In the genomic region with DNA sequence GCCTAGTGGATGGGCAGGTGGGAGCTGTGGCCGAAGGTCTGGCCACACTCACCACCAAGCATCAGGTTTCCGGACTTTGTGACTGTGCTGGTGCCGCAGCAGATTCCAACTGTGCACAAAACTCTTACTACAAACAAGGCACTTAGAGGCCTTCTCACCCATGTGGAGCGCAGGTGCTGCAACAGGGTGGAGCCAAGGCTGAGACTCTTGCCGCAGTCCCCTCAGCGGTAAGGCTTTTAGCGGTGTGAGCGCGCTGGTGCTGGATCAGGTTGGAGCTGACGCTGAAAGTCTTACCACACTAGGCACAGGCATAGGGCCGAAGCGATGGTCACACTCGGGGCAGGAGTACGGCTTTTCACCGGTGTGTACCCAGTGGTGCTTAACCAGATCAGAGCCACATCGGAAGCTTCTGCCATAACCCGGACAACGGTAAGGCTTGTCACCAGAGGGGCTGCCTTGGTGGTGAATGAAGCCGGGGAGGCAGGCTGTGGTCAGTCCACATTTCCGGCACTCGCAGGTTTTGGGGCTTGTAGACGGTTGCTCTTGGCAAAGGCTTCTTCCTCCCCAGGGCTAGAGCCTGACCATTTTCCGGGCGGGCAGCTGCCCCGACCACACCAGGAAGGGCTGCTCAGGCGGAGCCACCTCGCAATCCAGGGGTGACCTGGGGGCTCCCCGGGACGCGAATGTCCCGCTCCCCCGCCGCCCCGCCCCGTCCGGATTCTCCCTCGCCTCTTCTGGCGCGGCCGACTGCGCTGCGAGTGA, we compare ENCODE assay signal across 8 cellular contexts. TPM values are rescaled to one million over a fixed set of nuclear protein-coding genes. Genes with fewer than 3 reads are reported as not detected.
DNase-seq lines count a peak whose midpoint lies in the region; ATAC-seq and TF ChIP-seq lines count a peak whose summit lies in the region.

No MANE protein-coding gene starts in this region.

- no peak for TF ChIP-seq EP300 in suprapubic skin (IDR thresholded peaks at IDR 0.05)

- no peaks in the 10 kb centered on the region for H3K9me3 Mint-ChIP-seq in Calu3 (ENCODE audit: low read depth, unreplicated experiment)

- CTCF ChIA-PET in Calu3 (lab: Charles Lee) = interaction anchor here (0.7 to 3.6 kb wide), 18 partner anchors 13 to 504 kb away, joined by 3 to 24 read pairs (median 4); a partner anchor contains a TSS

- ATAC-seq in GM21515 (IDR thresholded peaks at IDR 0.05; ENCODE audit: unreplicated experiment) = peak; percentile 11
- ATAC-seq in mucosa of descending colon = peak; percentile 15

- WGBS in suprapubic skin = no CpG with 5 or more reads among the region's 42 CpGs

- H3K4me3 Mint-ChIP-seq in Calu3 (ENCODE audit: low read depth, unreplicated experiment) = peak overlapping the region; percentile 86

- TSS peak; percentile 25 for BruUV-seq in Calu3 (replicated peaks; lab: Mats Ljungman, UMichigan)

- intact Hi-C loops in Calu3 (cut with micrococcal nuclease; ENCODE audit: unreplicated experiment) (loop anchor here (5.0 to 10.0 kb wide), 2 partner anchors 49 to 237 kb away; a partner anchor contains a TSS), mucosa of descending colon (cut with DNase I, micrococcal nuclease) (loop anchor here in 1 of 2 donors (5.0 kb wide), 1 partner anchor 414 kb away; a partner anchor contains a TSS)

- TF ChIP-seq CTCF in Calu3 (IDR thresholded peaks at IDR 0.05; ENCODE audit: unreplicated experiment) (peak; percentile 73), mucosa of descending colon (IDR thresholded peaks at IDR 0.05) (peak; percentile 10), suprapubic skin (IDR thresholded peaks at IDR 0.05) (no peak)

- H3K27me3 Mint-ChIP-seq in Calu3 (ENCODE audit: unreplicated experiment) = no peaks in the 10 kb centered on the region

- peaks cover 26% of the 10 kb centered on the region for H3K4me1 Mint-ChIP-seq in Calu3 (ENCODE audit: low read depth, unreplicated experiment)

- no peaks in the 10 kb centered on the region for H3K27me3 ChIP-seq in suprapubic skin

- peak overlapping the region; percentile 100 for H3K27ac ChIP-seq in suprapubic skin

- no peaks in the 10 kb centered on the region for H3K36me3 ChIP-seq in mucosa of descending colon (ENCODE audit: low read depth)
- H3K36me3 ChIP-seq in suprapubic skin = peaks cover 14% of the 10 kb centered on the region

- H3K36me3 Mint-ChIP-seq in Calu3 (ENCODE audit: insufficient read depth, unreplicated experiment) = peaks cover 57% of the 10 kb centered on the region

- DNase-seq in Calu3 (peak; percentile 77), NAMALWA (ENCODE audit: low spot score) (peak; percentile 78), mucosa of descending colon (peak; percentile 64 to 83 (median 79)), suprapubic skin (ENCODE audit: low spot score in 2 of 2) (peak in 1 of 2 donors; percentile 85), ureter (ENCODE audit: low spot score) (no peak)
- peak; percentile 53 for DNase-seq in activated CD4-positive, alpha-beta T cell treated with anti-CD3 and anti-CD28 coated beads, Interleukin-2, amount 50 U/mL, for 1 hour
- peak; percentile 47 for DNase-seq in effector CD8-positive, alpha-beta T cell (lab: John Stamatoyannopoulos, UW)

- H3K27ac Mint-ChIP-seq in Calu3 (ENCODE audit: unreplicated experiment) = peak overlapping the region; percentile 93

- H3K4me1 ChIP-seq in mucosa of descending colon (ENCODE audit: low read depth) (peaks cover 42% of the 10 kb centered on the region), suprapubic skin (peaks cover 66% of the 10 kb centered on the region)

- H3K4me3 ChIP-seq in mucosa of descending colon = peak overlapping the region; percentile 66
- H3K4me3 ChIP-seq in suprapubic skin = peak overlapping the region; percentile 93

- TF ChIP-seq POLR2A in suprapubic skin (IDR thresholded peaks at IDR 0.05) = no peak

- no peaks in the 10 kb centered on the region for H3K9me3 ChIP-seq in mucosa of descending colon
- H3K9me3 ChIP-seq in suprapubic skin = no peaks in the 10 kb centered on the region

RNA-seq across cellular contexts. Expression of a gene that starts 1.0 kb away (rescaled TPM):
- total RNA-seq in Calu3 (2022) (13.2 and 13.6 TPM in 2 replicates), mucosa of descending colon (1 to 10 TPM; 8.3 to 9.9 (median 8.5) TPM), suprapubic skin (10 to 100 TPM in 3 of 4 donors, 1 to 10 TPM in 1; 9.7 to 24.3 (median 17.9) TPM), ureter (9.7 TPM)

RNA-seq across cellular contexts. Expression of a gene that starts 13.7 kb away (rescaled TPM):
- total RNA-seq in Calu3 (2022) (14.5 and 18.7 TPM in 2 replicates), mucosa of descending colon (100 to 1,000 TPM in 1 of 3 donors, 10 to 100 TPM in 1, 1 to 10 TPM in 1; 7.8 to 227 (median 26.1) TPM), suprapubic skin (10 to 100 TPM; 13.2 to 18.8 (median 14.6) TPM), ureter (97.0 TPM)

RNA-seq across cellular contexts. Expression of a gene that starts 15.7 kb away (rescaled TPM):
- total RNA-seq in Calu3 (2022) = 0.17 TPM in 1 of 2 replicates, not detected in the other
- under 1 TPM; 0.38 to 0.76 (median 0.53) TPM for total RNA-seq in mucosa of descending colon
- 1 to 10 TPM; 1.0 to 5.3 (median 1.8) TPM for total RNA-seq in suprapubic skin
- total RNA-seq in ureter = 1.0 TPM

RNA-seq across cellular contexts. Expression of a gene that starts 24.7 kb away (rescaled TPM):
- 0.54 and 1.6 TPM in 2 replicates for total RNA-seq in Calu3 (2022)
- under 1 TPM in 2 of 3 donors, not detected in 1; 0.47 to 0.70 TPM for total RNA-seq in mucosa of descending colon
- 1 to 10 TPM in 2 of 4 donors, not detected in 2; 1.1 to 1.4 TPM for total RNA-seq in suprapubic skin
- total RNA-seq in ureter = not detected

RNA-seq across cellular contexts. Expression of a gene that starts 30.1 kb away (rescaled TPM):
- total RNA-seq in Calu3 (2022) (not detected in 2 replicates), mucosa of descending colon (under 1 TPM in 1 of 3 donors, not detected in 2; 0.80 TPM), suprapubic skin (not detected), ureter (not detected)

Comparison
In these comparisons a context has a peak if more than half of its experiments do, and no peak if none do; other contexts are left out.
1. CTCF ChIP-seq: peak in Calu3 (single experiment) and mucosa of descending colon (single experiment); none in suprapubic skin (0 of 2).